Comparison of ENCODE assay signal across 26 cellular contexts in the genomic region with DNA sequence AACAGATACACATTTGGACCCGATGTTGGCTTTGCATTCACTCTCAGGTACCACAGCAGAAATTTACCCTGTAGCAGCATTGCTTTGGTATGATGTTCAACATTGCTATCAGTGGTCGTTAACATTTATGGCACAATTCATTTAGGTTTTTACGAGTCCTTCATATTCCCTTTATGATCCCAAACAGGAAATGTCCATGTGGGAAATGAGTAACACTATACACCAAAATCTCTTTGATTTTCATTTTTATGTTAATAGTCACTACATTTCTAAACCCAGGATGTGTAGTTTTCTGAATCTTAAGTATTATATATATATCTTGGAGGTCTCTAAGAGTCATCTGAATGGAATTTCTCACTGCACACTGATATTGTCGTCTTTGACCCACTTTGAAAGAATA.
A peak's percentile ranks its signal among the peaks of the same experiment; 100 is the strongest.
DNase-seq lines count a peak whose midpoint lies in the region; ATAC-seq and TF ChIP-seq lines count a peak whose summit lies in the region.
"Had no signal": no experiment of that assay in that cellular context is flagged by ENCODE, and none has a peak within 500 bp of the region (broad histone marks: within the 10 kb centered on the region; RNA-seq: fewer than 3 reads in every experiment).

No MANE protein-coding gene starts in this region.

- no peaks in the 10 kb centered on the region for H3K27me3 Mint-ChIP-seq in activated CD8-positive, alpha-beta memory T cell treated with anti-CD3 and anti-CD28 coated beads, Interleukin-2, amount 10 ng/mL, durations not matched to agents 7 days and 5 days
- peaks cover 2% of the 10 kb centered on the region for H3K27me3 Mint-ChIP-seq in progenitor cell of endocrine pancreas
- H3K27me3 Mint-ChIP-seq: activated CD4-positive, alpha-beta T cell treated with anti-CD3 and anti-CD28 coated beads for 36 hours; central memory CD8-positive, alpha-beta T cell; stimulated activated memory B cell treated with anti-CD40 and anti-IgM and Interleukin-4, amounts not matched to agents 10 μg/mL and 1 μg/mL and 100 μg/mL, for 72 hours had no signal

- H3K36me3 Mint-ChIP-seq in activated CD8-positive, alpha-beta memory T cell treated with anti-CD3 and anti-CD28 coated beads, Interleukin-2, amount 10 ng/mL, durations not matched to agents 7 days and 5 days: no peaks in the 10 kb centered on the region
- H3K36me3 Mint-ChIP-seq in progenitor cell of endocrine pancreas (ENCODE audit: insufficient read depth): no peaks in the 10 kb centered on the region
- H3K36me3 Mint-ChIP-seq: CD8-positive, alpha-beta memory T cell; immature natural killer cell; mesothelial cell of epicardium; naive thymus-derived CD8-positive, alpha-beta T cell; stimulated activated memory B cell treated with anti-CD40 and anti-IgM and Interleukin-4, amounts not matched to agents 10 μg/mL and 1 μg/mL and 100 μg/mL, for 72 hours had no signal

- H3K4me3 ChIP-seq in fibroblast of pulmonary artery (replicated peaks; ENCODE audit: low read depth, low read length): no peak overlapping the region
- H3K4me3 ChIP-seq: SK-N-MC, suprapubic skin had no signal

- peak; percentile 43 for DNase-seq in A172 (ENCODE audit: low spot score)
- DNase-seq in HS-5 (ENCODE audit: low read depth): peak; percentile 84
- DNase-seq in SW 1271 (lab: John Stamatoyannopoulos, UW): peak; percentile 29 to 30
- peak; percentile 24 for DNase-seq in fibroblast of pulmonary artery (ENCODE audit: low read depth)
- DNase-seq in cerebellum (ENCODE audit: low spot score): no peak
- DNase-seq in activated CD8-positive, alpha-beta memory T cell treated with anti-CD3 and anti-CD28 coated beads, Interleukin-2, amount 10 ng/mL, durations not matched to agents 7 days and 5 days: no peak
- no peak for DNase-seq in progenitor cell of endocrine pancreas (ENCODE audit: low spot score, unreplicated experiment)
- no peak for DNase-seq in activated naive CD4-positive, alpha-beta T cell treated with anti-CD3 and anti-CD28 coated beads, Interleukin-2, amount 50 U/mL, for 16 hours
- DNase-seq: activated CD4-positive, alpha-beta T cell treated with anti-CD3 and anti-CD28 coated beads for 36 hours; activated naive CD4-positive, alpha-beta T cell treated with anti-CD3 and anti-CD28 coated beads for 36 hours; activated T-cell treated with anti-CD3 and anti-CD28 coated beads, Interleukin-2, amount 50 U/mL, for 4 hours; AML-193; CD8-positive, alpha-beta memory T cell; H7; immature natural killer cell; left ventricle myocardium superior; MM.1S; naive thymus-derived CD8-positive, alpha-beta T cell; NCI-H1436; NCI-H524; stimulated activated CD4-positive, alpha-beta T cell treated with anti-CD3 and anti-CD28 coated beads, Interleukin-2, amount 100 ng/mL, for 48 hours had no signal

- TF ChIP-seq CTCF in fibroblast of pulmonary artery (IDR thresholded peaks at IDR 0.05; ENCODE audit: low read length, missing control alignments): no peak
- TF ChIP-seq CTCF in progenitor cell of endocrine pancreas (IDR thresholded peaks at IDR 0.05; ENCODE audit: unreplicated experiment): no peak

- CTCF ChIA-PET in activated CD8-positive, alpha-beta memory T cell treated with anti-CD3 and anti-CD28 coated beads, Interleukin-2, amount 10 ng/mL, durations not matched to agents 7 days and 5 days (lab: Charles Lee): no interaction called here

- no peaks in the 10 kb centered on the region for H3K9me3 Mint-ChIP-seq in activated CD8-positive, alpha-beta memory T cell treated with anti-CD3 and anti-CD28 coated beads, Interleukin-2, amount 10 ng/mL, durations not matched to agents 7 days and 5 days (ENCODE audit: low read depth)
- H3K9me3 Mint-ChIP-seq in progenitor cell of endocrine pancreas (ENCODE audit: low read depth): peaks cover 3% of the 10 kb centered on the region
- H3K9me3 Mint-ChIP-seq: activated naive CD4-positive, alpha-beta T cell treated with anti-CD3 and anti-CD28 coated beads for 36 hours; activated T-cell treated with anti-CD3 and anti-CD28 coated beads, Interleukin-2, amount 50 U/mL, for 4 hours; central memory CD8-positive, alpha-beta T cell; stimulated activated memory B cell treated with anti-CD40 and anti-IgM and Interleukin-4, amounts not matched to agents 10 μg/mL and 1 μg/mL and 100 μg/mL, for 72 hours had no signal

- no peak for ATAC-seq in activated CD8-positive, alpha-beta memory T cell treated with anti-CD3 and anti-CD28 coated beads, Interleukin-2, amount 10 ng/mL, durations not matched to agents 7 days and 5 days
- ATAC-seq: activated CD4-positive, alpha-beta T cell treated with anti-CD3 and anti-CD28 coated beads for 36 hours; activated T-cell treated with anti-CD3 and anti-CD28 coated beads, Interleukin-2, amount 50 U/mL, for 4 hours; left ventricle myocardium superior; naive thymus-derived CD8-positive, alpha-beta T cell; stimulated activated memory B cell treated with anti-CD40 and anti-IgM and Interleukin-4, amounts not matched to agents 10 μg/mL and 1 μg/mL and 100 μg/mL, for 72 hours had no signal

- H3K27ac Mint-ChIP-seq in activated CD8-positive, alpha-beta memory T cell treated with anti-CD3 and anti-CD28 coated beads, Interleukin-2, amount 10 ng/mL, durations not matched to agents 7 days and 5 days: no peak overlapping the region
- H3K27ac Mint-ChIP-seq in progenitor cell of endocrine pancreas: no peak overlapping the region
- H3K27ac Mint-ChIP-seq: activated CD4-positive, alpha-beta T cell treated with anti-CD3 and anti-CD28 coated beads for 36 hours; activated naive CD4-positive, alpha-beta T cell treated with anti-CD3 and anti-CD28 coated beads for 36 hours; CD8-positive, alpha-beta memory T cell; immature natural killer cell; mesothelial cell of epicardium; naive thymus-derived CD8-positive, alpha-beta T cell; stimulated activated memory B cell treated with anti-CD40 and anti-IgM and Interleukin-4, amounts not matched to agents 10 μg/mL and 1 μg/mL and 100 μg/mL, for 72 hours had no signal

- H3K4me1 Mint-ChIP-seq in activated CD8-positive, alpha-beta memory T cell treated with anti-CD3 and anti-CD28 coated beads, Interleukin-2, amount 10 ng/mL, durations not matched to agents 7 days and 5 days: no peaks in the 10 kb centered on the region
- H3K4me1 Mint-ChIP-seq in progenitor cell of endocrine pancreas (ENCODE audit: low read depth): no peaks in the 10 kb centered on the region
- H3K4me1 Mint-ChIP-seq: activated CD4-positive, alpha-beta T cell treated with anti-CD3 and anti-CD28 coated beads for 36 hours; CD8-positive, alpha-beta memory T cell; central memory CD8-positive, alpha-beta T cell; immature natural killer cell; naive thymus-derived CD8-positive, alpha-beta T cell; stimulated activated memory B cell treated with anti-CD40 and anti-IgM and Interleukin-4, amounts not matched to agents 10 μg/mL and 1 μg/mL and 100 μg/mL, for 72 hours had no signal

- H3K4me3 Mint-ChIP-seq in activated CD8-positive, alpha-beta memory T cell treated with anti-CD3 and anti-CD28 coated beads, Interleukin-2, amount 10 ng/mL, durations not matched to agents 7 days and 5 days: no peak overlapping the region
- no peak overlapping the region for H3K4me3 Mint-ChIP-seq in progenitor cell of endocrine pancreas (ENCODE audit: low read depth)
- H3K4me3 Mint-ChIP-seq: activated CD4-positive, alpha-beta T cell treated with anti-CD3 and anti-CD28 coated beads for 36 hours; activated naive CD4-positive, alpha-beta T cell treated with anti-CD3 and anti-CD28 coated beads for 36 hours; activated T-cell treated with anti-CD3 and anti-CD28 coated beads, Interleukin-2, amount 50 U/mL, for 4 hours; CD8-positive, alpha-beta memory T cell; central memory CD8-positive, alpha-beta T cell; immature natural killer cell; mesothelial cell of epicardium; naive thymus-derived CD8-positive, alpha-beta T cell; stimulated activated memory B cell treated with anti-CD40 and anti-IgM and Interleukin-4, amounts not matched to agents 10 μg/mL and 1 μg/mL and 100 μg/mL, for 72 hours had no signal

Comparison
In these comparisons a context has a peak if more than half of its experiments do, and no peak if none do; other contexts are left out.
1. DNase-seq: peak in A172 (single experiment), HS-5 (single experiment), SW 1271 (2 of 2) and fibroblast of pulmonary artery (single experiment); none in cerebellum (single experiment), activated CD8-positive, alpha-beta memory T cell treated with anti-CD3 and anti-CD28 coated beads, Interleukin-2, amount 10 ng/mL, durations not matched to agents 7 days and 5 days (single experiment), progenitor cell of endocrine pancreas (single experiment) and activated naive CD4-positive, alpha-beta T cell treated with anti-CD3 and anti-CD28 coated beads, Interleukin-2, amount 50 U/mL, for 16 hours (single experiment).